ENCODE assay signal across 8 cellular contexts in genomic region chr11:107018902-107019493, GRCh38. TPM values are rescaled to one million over a fixed set of nuclear protein-coding genes. Genes with fewer than 3 reads are reported as not detected.
DNase-seq lines count a peak whose midpoint lies in the region; ATAC-seq and TF ChIP-seq lines count a peak whose summit lies in the region.

No MANE protein-coding gene starts in this region.

- H4K20me1 ChIP-seq in fibroblast of lung (ENCODE audit: control insufficient read depth, extremely low read depth, insufficient read depth, low read length), result no peaks in the 10 kb centered on the region

- H3K27ac ChIP-seq in VCaP (peak overlapping the region; percentile 86), fibroblast of lung (ENCODE audit: insufficient read depth, low read length) (no peak overlapping the region), uterus (peak overlapping the region; percentile 91 to 95)

- CTCF ChIA-PET in HEK293T (lab: Yijun Ruan, JAX), result no interaction called here

- H2AFZ ChIP-seq in fibroblast of lung (ENCODE audit: low read length), result no peak overlapping the region

- peak in 1 of 2 donors; percentile 35 for TF ChIP-seq POLR2A in uterus (IDR thresholded peaks at IDR 0.05)

- POLR2A ChIA-PET in HEK293T (lab: Yijun Ruan, JAX), result no interaction called here

- intact Hi-C loops in mucosa of descending colon (cut with DNase I, micrococcal nuclease) (no loop called here), uterus (cut with DNase I; ENCODE audit: low total_unique reads) (no loop called here)

- H3K79me2 ChIP-seq in fibroblast of lung (ENCODE audit: control insufficient read depth, insufficient read depth, low read length), result no peaks in the 10 kb centered on the region

- DNase-seq in AG09309 (ENCODE audit: low read depth) (no peak), HEK293T (ENCODE audit: extremely low spot score) (peak; percentile 32), fibroblast of lung (ENCODE audit: low read depth in 2 of 2) (peak; percentile 75 to 85), mucosa of descending colon (peak; percentile 17 to 31 (median 29)), uterus (peak; percentile 67 to 76), SW480 (ENCODE audit: low spot score) (no peak)

- H3K36me3 ChIP-seq in fibroblast of lung (ENCODE audit: control insufficient read depth, insufficient read depth, low read length) (no peaks in the 10 kb centered on the region), mucosa of descending colon (ENCODE audit: low read depth) (no peaks in the 10 kb centered on the region), uterus (no peaks in the 10 kb centered on the region)

- ATAC-seq in mucosa of descending colon (peak; percentile 52), HG02981 (IDR thresholded peaks at IDR 0.05; ENCODE audit: unreplicated experiment) (no peak)

- no peak overlapping the region for H3K9ac ChIP-seq in fibroblast of lung (ENCODE audit: insufficient read depth, low read length)

- H3K9me3 ChIP-seq in fibroblast of lung (ENCODE audit: control insufficient read depth, insufficient read depth, low read depth, low read length) (no peaks in the 10 kb centered on the region), mucosa of descending colon (no peaks in the 10 kb centered on the region), uterus (no peaks in the 10 kb centered on the region)

- H3K4me3 ChIP-seq in AG09309 (ENCODE audit: control insufficient read depth, low read depth, low read length), result peak overlapping the region; percentile 28
- peak overlapping the region; percentile 32 to 54 (median 43) for H3K4me3 ChIP-seq in fibroblast of lung (replicated peaks in 1 of 4; ENCODE audit: control extremely low read depth in 1 of 4, insufficient read depth in 1 of 4, low read depth in 3 of 4, low read length in 4 of 4)
- H3K4me3 ChIP-seq in mucosa of descending colon, result no peak overlapping the region
- H3K4me3 ChIP-seq in uterus, result peak overlapping the region; percentile 40 to 55

- H3K4me1 ChIP-seq in fibroblast of lung (ENCODE audit: control insufficient read depth, extremely low read depth, insufficient read depth, low read length) (peaks cover 4% of the 10 kb centered on the region), mucosa of descending colon (ENCODE audit: low read depth) (peaks cover 2% of the 10 kb centered on the region), uterus (no peaks in the 10 kb centered on the region)

- H3K27me3 ChIP-seq in fibroblast of lung (ENCODE audit: control insufficient read depth, insufficient read depth, low read length), result peaks cover 4% of the 10 kb centered on the region
- H3K27me3 ChIP-seq in uterus, result no peaks in the 10 kb centered on the region

- H3K4me2 ChIP-seq in fibroblast of lung (ENCODE audit: extremely low read depth, insufficient read depth, low read length), result peak overlapping the region; percentile 81

- TF ChIP-seq CTCF in AG09309 (IDR thresholded peaks at IDR 0.05; ENCODE audit: control insufficient read depth, insufficient read depth, low read depth, low read length, missing control alignments) (no peak), VCaP (conservative IDR thresholded peaks at IDR 0.05) (no peak), fibroblast of lung (conservative IDR thresholded peaks at IDR 0.05 in 1 of 2, IDR thresholded peaks at IDR 0.05 in 1 of 2; ENCODE audit: low read depth in 1 of 2, low read length in 2 of 2) (no peak), mucosa of descending colon (IDR thresholded peaks at IDR 0.05) (no peak), uterus (IDR thresholded peaks at IDR 0.05) (no peak)

TF ChIP-seq in HEK293T, 16 proteins besides CTCF, POLR2A, EP300 and RAD21:
- TF ChIP-seq HDGF (IDR thresholded peaks at IDR 0.05; ENCODE audit: borderline replicate concordance), result no peak
- no peak for TF ChIP-seq PKNOX1 (IDR thresholded peaks at IDR 0.05)
- no peak for TF ChIP-seq ELF4 (IDR thresholded peaks at IDR 0.05)
- TF ChIP-seq LEF1 (IDR thresholded peaks at IDR 0.05; ENCODE audit: borderline replicate concordance), result no peak
- TF ChIP-seq TARDBP (IDR thresholded peaks at IDR 0.05), result no peak
- no peak for TF ChIP-seq ZNF384 (IDR thresholded peaks at IDR 0.05)
- TF ChIP-seq NFRKB (IDR thresholded peaks at IDR 0.05), result no peak

RNA-seq across cellular contexts. Expression of gene GUCY1A2, which starts 0.7 kb away (rescaled TPM):
- total RNA-seq in fibroblast of lung, result 0.50 and 2.6 TPM in 2 replicates
- polyA plus RNA-seq in fibroblast of lung, result 0.19 and 1.4 TPM in 2 replicates
- polyA plus RNA-seq in fibroblast of lung (2012), result 0.17 and 1.2 TPM in 2 replicates
- 0.67 and 2.9 TPM in 2 replicates for polyA minus RNA-seq in fibroblast of lung (ENCODE audit: low replicate concordance)
- 1 to 10 TPM in 2 of 3 donors, under 1 TPM in 1; 0.61 to 4.0 (median 1.4) TPM for total RNA-seq in mucosa of descending colon
- 100 to 1,000 TPM in 1 of 4 donors, 10 to 100 TPM in 3; 22.6 to 147 (median 71.3) TPM for total RNA-seq in uterus

Comparison
In these comparisons a context has a peak if more than half of its experiments do, and no peak if none do; other contexts are left out.
1. DNase-seq: peak in HEK293T (single experiment), fibroblast of lung (2 of 2), mucosa of descending colon (3 of 3) and uterus (2 of 2); none in AG09309 (single experiment) and SW480 (single experiment).